1 cellular context compared by ENCODE assay signal in the genomic region with DNA sequence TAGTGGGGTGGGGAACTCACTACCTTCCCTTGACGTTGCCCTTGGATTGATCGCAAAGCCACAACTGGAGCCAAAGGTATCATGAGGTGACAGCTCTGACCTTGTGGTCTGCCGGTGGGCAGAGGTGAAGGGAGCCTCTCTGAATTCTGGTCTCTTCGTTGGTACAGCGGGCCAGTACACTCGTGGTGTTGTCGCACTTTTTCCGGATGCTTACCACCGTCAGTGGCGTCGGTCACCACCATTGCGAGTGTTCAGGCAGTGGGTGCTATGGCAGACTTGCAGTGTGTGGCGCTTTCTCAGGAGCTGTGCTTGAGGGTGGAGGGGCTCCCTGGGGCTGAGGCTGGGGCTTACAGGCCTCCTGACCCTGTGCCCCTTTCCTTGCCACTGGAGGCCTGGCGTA.
TF ChIP-seq lines count a peak whose summit lies in the region.

No MANE protein-coding gene starts in this region.

TF ChIP-seq in H1, 55 proteins besides CTCF, POLR2A, EP300 and RAD21:
- TF ChIP-seq KDM4A (IDR thresholded peaks at IDR 0.05; ENCODE audit: low read depth, low read length, severe bottlenecking) (no peak), ZNF274 (IDR thresholded peaks at IDR 0.05; ENCODE audit: borderline replicate concordance, extremely low read depth, low read length) (no peak), CEBPB (IDR thresholded peaks at IDR 0.05; ENCODE audit: low read depth, low read length) (no peak), TBP (IDR thresholded peaks at IDR 0.05; ENCODE audit: low read depth, low read length) (no peak), KDM1A (IDR thresholded peaks at IDR 0.05; ENCODE audit: borderline replicate concordance, low read length) (no peak), CBX8 (IDR thresholded peaks at IDR 0.05; ENCODE audit: borderline replicate concordance, low read depth, low read length) (no peak), NRF1 (IDR thresholded peaks at IDR 0.05; ENCODE audit: low read depth, low read length) (no peak)
